ENCODE assay signal across 16 cellular contexts in genomic region chr9:75775173-75775572, GRCh38.
DNase-seq lines count a peak whose midpoint lies in the region; ATAC-seq and TF ChIP-seq lines count a peak whose summit lies in the region.
"Had no signal": no experiment of that assay in that cellular context is flagged by ENCODE, and none has a peak within 500 bp of the region (broad histone marks: within the 10 kb centered on the region; RNA-seq: fewer than 3 reads in every experiment).

No MANE protein-coding gene starts in this region.

- peak; percentile 65 for DNase-seq in Right ventricle myocardium inferior (ENCODE audit: missing footprints)
- no peak for DNase-seq in cardiac septum (ENCODE audit: low spot score)
- peak in 4 of 5 donors; percentile 12 to 59 (median 34) for DNase-seq in heart left ventricle
- peak in 1 of 3 donors; percentile 55 for DNase-seq in right cardiac atrium
- no peak for DNase-seq in DMS153 treated with DMSO at 0.1 percent for 48 hours (lab: John Stamatoyannopoulos, UW; ENCODE audit: unreplicated experiment)
- DNase-seq in psoas muscle: no peak
- DNase-seq: ACHN; CD4-positive, CD25-positive, alpha-beta regulatory T cell; DMS79 treated with DMSO at 0.1 percent for 48 hours; EL; GOT3; H9; IMR-90; KBM-7 had no signal

- no peak overlapping the region for H3K4me3 ChIP-seq in heart left ventricle
- no peak overlapping the region for H3K4me3 ChIP-seq in right cardiac atrium (ENCODE audit: low read length)
- H3K4me3 ChIP-seq in psoas muscle: no peak overlapping the region
- H3K4me3 ChIP-seq: BLaER1 treated with 17β-estradiol and CSF1 and Interleukin-3, amounts not matched to agents 10 nM and 100 nM had no signal

- ATAC-seq in Right ventricle myocardium inferior (peak; percentile 77), heart left ventricle (peak; percentile 72 to 92 (median 86)), right cardiac atrium (peak; percentile 36 to 51), GM21737 (IDR thresholded peaks at IDR 0.05; ENCODE audit: unreplicated experiment) (no peak), psoas muscle (no peak)

- no peaks in the 10 kb centered on the region for H3K36me3 ChIP-seq in heart left ventricle
- no peaks in the 10 kb centered on the region for H3K36me3 ChIP-seq in psoas muscle (ENCODE audit: insufficient read depth in 1 of 2, low read depth in 1 of 2)
- H3K36me3 ChIP-seq: BLaER1 treated with 17β-estradiol and CSF1 and Interleukin-3, amounts not matched to agents 10 nM and 100 nM had no signal

- intact Hi-C loops in Right ventricle myocardium inferior (cut with DNase I) (no loop called here), cardiac septum (cut with DNase I) (no loop called here), heart left ventricle (cut with DNase I) (no loop called here), right cardiac atrium (cut with DNase I) (no loop called here), psoas muscle (cut with DNase I) (no loop called here)

- H3K27ac ChIP-seq in heart left ventricle: peak overlapping the region in 1 of 12 donors; percentile 33
- H3K27ac ChIP-seq in right cardiac atrium (ENCODE audit: low read length): no peak overlapping the region
- H3K27ac ChIP-seq in psoas muscle: no peak overlapping the region
- H3K27ac ChIP-seq: BLaER1 treated with 17β-estradiol and CSF1 and Interleukin-3, amounts not matched to agents 10 nM and 100 nM had no signal

- TF ChIP-seq CTCF in heart left ventricle (IDR thresholded peaks at IDR 0.05): no peak
- TF ChIP-seq CTCF in psoas muscle (IDR thresholded peaks at IDR 0.05): no peak

- H3K4me1 ChIP-seq in heart left ventricle (no peaks in the 10 kb centered on the region), right cardiac atrium (ENCODE audit: control insufficient read depth, insufficient read depth, low read length) (no peaks in the 10 kb centered on the region), psoas muscle (no peaks in the 10 kb centered on the region)
- H3K4me1 ChIP-seq: BLaER1 treated with 17β-estradiol and CSF1 and Interleukin-3, amounts not matched to agents 10 nM and 100 nM had no signal

- H3K9me3 ChIP-seq in heart left ventricle (peaks cover 0 to 19% (median 0%) of the 10 kb centered on the region in 12 donors), right cardiac atrium (ENCODE audit: control insufficient read depth, low read length) (no peaks in the 10 kb centered on the region), psoas muscle (no peaks in the 10 kb centered on the region)

- TF ChIP-seq POLR2A in heart left ventricle (IDR thresholded peaks at IDR 0.05): no peak

- no peaks in the 10 kb centered on the region for H3K27me3 ChIP-seq in heart left ventricle
- no peaks in the 10 kb centered on the region for H3K27me3 ChIP-seq in right cardiac atrium (ENCODE audit: control insufficient read depth, insufficient read depth)
- no peaks in the 10 kb centered on the region for H3K27me3 ChIP-seq in psoas muscle (ENCODE audit: insufficient read depth in 3 of 3, low read length in 2 of 3)
- H3K27me3 ChIP-seq: BLaER1 treated with 17β-estradiol and CSF1 and Interleukin-3, amounts not matched to agents 10 nM and 100 nM had no signal

- 67 to 74% (median 69%) methylated on average over 2 of the region's 2 CpGs for WGBS in heart left ventricle, 4 donors
- 75% methylated on average over 2 of the region's 2 CpGs for WGBS in right cardiac atrium
- WGBS in psoas muscle, 3 donors: 69 to 81% (median 81%) methylated on average over 2 of the region's 2 CpGs

Comparison
In these comparisons a context has a peak if more than half of its experiments do, and no peak if none do; other contexts are left out.
1. DNase-seq: peak in Right ventricle myocardium inferior (single experiment) and heart left ventricle (4 of 5); none in cardiac septum (single experiment), DMS153 treated with DMSO at 0.1 percent for 48 hours (single experiment) and psoas muscle (0 of 2).
2. ATAC-seq: peak in Right ventricle myocardium inferior (single experiment), heart left ventricle (4 of 4) and right cardiac atrium (2 of 2); none in GM21737 (single experiment) and psoas muscle (0 of 4).